Comparison of ENCODE assay signal across 8 cellular contexts in genomic region chr17:78781339-78782304, GRCh38. TPM values are rescaled to one million over a fixed set of nuclear protein-coding genes. Genes with fewer than 3 reads are reported as not detected.
DNase-seq lines count a peak whose midpoint lies in the region; ATAC-seq and TF ChIP-seq lines count a peak whose summit lies in the region.

Gene CYTH1, minus strand, starts transcription at chr17:78782273. Its CDS starts 50 bp downstream, at chr17:78782223.

- H4K20me1 ChIP-seq in SU-DHL-6 (ENCODE audit: low read depth, low read length), result no peaks in the 10 kb centered on the region; the same call in 1 of the 2 replicates

- peak within 1 kb of the TSS; percentile 85 for H3K9ac ChIP-seq in SU-DHL-6 (ENCODE audit: low read length)

- ATAC-seq in HG03097 (IDR thresholded peaks at IDR 0.05; ENCODE audit: low FRiP score, unreplicated experiment), result peak; percentile 14
- ATAC-seq in left lobe of liver, result peak; percentile 64

- H3K4me3 ChIP-seq in SU-DHL-6 (ENCODE audit: insufficient read depth, low read length, poor library complexity, severe bottlenecking), result peak within 1 kb of the TSS; percentile 97

- H3K27me3 ChIP-seq in SU-DHL-6 (ENCODE audit: low read length), result no peaks in the 10 kb centered on the region

- H3K36me3 ChIP-seq in SU-DHL-6 (ENCODE audit: low read length), result no peaks in the 10 kb centered on the region

- H3K9me3 ChIP-seq in SU-DHL-6 (ENCODE audit: insufficient read depth, low read length), result no peaks in the 10 kb centered on the region

- peak within 1 kb of the TSS; percentile 77 for H3K4me2 ChIP-seq in SU-DHL-6 (ENCODE audit: low read depth, low read length, poor library complexity, severe bottlenecking)

- H3K9me2 ChIP-seq in SU-DHL-6 (replicated peaks; ENCODE audit: insufficient read depth, low read length), result no peaks in the 10 kb centered on the region

- no peak for TF ChIP-seq CTCF in SU-DHL-6 (IDR thresholded peaks at IDR 0.05; ENCODE audit: insufficient read depth, low read length, poor library complexity, severe bottlenecking)

- H3K79me2 ChIP-seq in SU-DHL-6 (ENCODE audit: insufficient read depth, low read length), result peaks cover 29% of the 10 kb centered on the region

- H2AFZ ChIP-seq in SU-DHL-6 (ENCODE audit: low read depth, low read length, severe bottlenecking), result peak within 1 kb of the TSS; percentile 47

- H3F3A ChIP-seq in SU-DHL-6 (ENCODE audit: insufficient read depth), result peaks cover 19% of the 10 kb centered on the region

- DNase-seq in NCI-H82 (lab: John Stamatoyannopoulos, UW) (peak; percentile 58), NCI-H82 treated with DMSO at 0.1 percent for 48 hours (lab: John Stamatoyannopoulos, UW; ENCODE audit: unreplicated experiment) (no peak), left lobe of liver (ENCODE audit: low spot score) (peak; percentile 80), dedifferentiated amniotic fluid mesenchymal stem cell (ENCODE audit: extremely low spot score) (no peak)
- DNase-seq in stimulated activated CD4-positive, alpha-beta T cell treated with anti-CD3 and anti-CD28 coated beads, Interleukin-4, amount 100 ng/mL, for 24 hours, result peak; percentile 47

- H3K27ac ChIP-seq in SU-DHL-6 (ENCODE audit: low read depth, low read length) (peak within 1 kb of the TSS; percentile 67), cingulate gyrus (ENCODE audit: low read depth, low read length) (peak within 1 kb of the TSS; percentile 96)

RNA-seq across cellular contexts. Expression of gene CYTH1, which starts in this region (rescaled TPM):
- total RNA-seq in left lobe of liver, result 32.1 TPM

Comparison
In these comparisons a context has a peak if more than half of its experiments do, and no peak if none do; other contexts are left out.
1. DNase-seq: peak in NCI-H82 (single experiment), left lobe of liver (single experiment) and stimulated activated CD4-positive, alpha-beta T cell treated with anti-CD3 and anti-CD28 coated beads, Interleukin-4, amount 100 ng/mL, for 24 hours (single experiment); none in NCI-H82 treated with DMSO at 0.1 percent for 48 hours (single experiment) and dedifferentiated amniotic fluid mesenchymal stem cell (single experiment).